17 cellular contexts compared by ENCODE assay signal in the genomic region with DNA sequence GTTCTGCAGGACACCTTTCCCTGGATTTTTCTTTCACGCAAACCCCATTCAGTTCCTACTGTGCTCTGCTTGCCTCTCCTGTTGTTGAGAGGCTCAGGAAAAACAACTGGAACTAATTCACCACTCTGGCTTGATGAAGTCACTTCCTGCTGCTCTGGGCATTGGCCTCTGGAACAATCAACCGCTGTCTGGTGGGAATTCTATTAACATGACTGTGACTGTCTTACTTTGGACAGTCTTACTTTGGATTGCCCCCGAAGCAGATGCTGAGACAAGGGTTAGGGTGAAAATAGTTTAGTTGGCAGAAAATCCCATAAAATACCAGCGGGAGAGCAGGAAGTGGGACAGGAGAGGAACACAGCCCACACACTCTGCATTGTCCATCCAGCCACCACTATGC.
A peak's percentile ranks its signal among the peaks of the same experiment; 100 is the strongest.
DNase-seq lines count a peak whose midpoint lies in the region; ATAC-seq, FAIRE-seq and TF ChIP-seq lines count a peak whose summit lies in the region.
"Had no signal": no experiment of that assay in that cellular context is flagged by ENCODE, and none has a peak within 500 bp of the region (broad histone marks: within the 10 kb centered on the region; RNA-seq: fewer than 3 reads in every experiment).

No MANE protein-coding gene starts in this region.

- TF ChIP-seq CTCF in gastroesophageal sphincter (IDR thresholded peaks at IDR 0.05), result no peak

- H3K36me3 ChIP-seq in skeletal muscle satellite cell (ENCODE audit: insufficient read depth, low read length) (no peaks in the 10 kb centered on the region), gastroesophageal sphincter (no peaks in the 10 kb centered on the region)
- H3K36me3 ChIP-seq: colonic mucosa, HAP-1 had no signal

- no peak overlapping the region for H3K27ac ChIP-seq in gastroesophageal sphincter
- H3K27ac ChIP-seq: colonic mucosa, KMS-11, psoas muscle had no signal

- DNase-seq in H54 (ENCODE audit: insufficient read length, low spot score) (peak; percentile 35), astrocyte of the hippocampus (ENCODE audit: low read depth, low spot score) (peak; percentile 32), hepatic stellate cell (ENCODE audit: low spot score) (peak; percentile 38), DMS 273 treated with DMSO at 0.1 percent for 48 hours (lab: John Stamatoyannopoulos, UW) (no peak)
- DNase-seq: activated CD4-positive, alpha-beta T cell treated with anti-CD3 and anti-CD28 coated beads, Interleukin-2, amount 50 U/mL, for 48 hours; activated naive CD4-positive, alpha-beta T cell treated with Interleukin-2 at 50 U/mL for 16 hours; Calu3; colonic mucosa; psoas muscle; stimulated activated CD4-positive, alpha-beta T cell treated with anti-CD3 and anti-CD28 coated beads, Interleukin-4, amount 100 ng/mL, for 4 hours; T-helper 2 cell had no signal

- FAIRE-seq in H54 (lab: Jason Lieb, UNC), result no peak

- TF ChIP-seq POLR2A in H54 (IDR thresholded peaks at IDR 0.05; ENCODE audit: low read depth, low read length) (no peak), gastroesophageal sphincter (IDR thresholded peaks at IDR 0.05) (no peak)

- no peak for TF ChIP-seq EP300 in gastroesophageal sphincter (IDR thresholded peaks at IDR 0.05)

- no peaks in the 10 kb centered on the region for H3K27me3 ChIP-seq in skeletal muscle satellite cell (ENCODE audit: control insufficient read depth, insufficient read depth, low read length)
- no peaks in the 10 kb centered on the region for H3K27me3 ChIP-seq in gastroesophageal sphincter
- H3K27me3 ChIP-seq: colonic mucosa had no signal

- peak overlapping the region; percentile 64 for H3K9ac ChIP-seq in skeletal muscle satellite cell (ENCODE audit: low read depth, low read length)
- H3K9ac ChIP-seq: KMS-11 had no signal

- ATAC-seq in gastroesophageal sphincter, result no peak
- no peak for ATAC-seq in HG03025 (IDR thresholded peaks at IDR 0.05; ENCODE audit: low FRiP score, unreplicated experiment)
- ATAC-seq: psoas muscle had no signal

- H3K4me3 ChIP-seq in skeletal muscle satellite cell (ENCODE audit: low read length), result peak overlapping the region; percentile 14
- no peak overlapping the region for H3K4me3 ChIP-seq in gastroesophageal sphincter
- H3K4me3 ChIP-seq: colonic mucosa, HAP-1, lung, psoas muscle had no signal

- no peaks in the 10 kb centered on the region for H3K9me3 ChIP-seq in skeletal muscle satellite cell (replicated peaks; ENCODE audit: low read length)
- H3K9me3 ChIP-seq in gastroesophageal sphincter, result no peaks in the 10 kb centered on the region
- H3K9me3 ChIP-seq: colonic mucosa, HAP-1, psoas muscle had no signal

- H3K4me2 ChIP-seq in skeletal muscle satellite cell (ENCODE audit: low read length), result peak overlapping the region; percentile 64
- H3K4me2 ChIP-seq: KMS-11 had no signal

- 48 to 53% methylated on average over 3 to 4 of the region's 4 CpGs for WGBS in gastroesophageal sphincter (ENCODE audit: low coverage in 1 of 2), 2 donors

- H3K4me1 ChIP-seq in skeletal muscle satellite cell (ENCODE audit: control insufficient read depth, insufficient read depth, low read length), result peaks cover 56% of the 10 kb centered on the region
- peaks cover 0 to 18% (median 0%) of the 10 kb centered on the region in 3 donors for H3K4me1 ChIP-seq in gastroesophageal sphincter
- H3K4me1 ChIP-seq: colonic mucosa, HAP-1 had no signal
